Comparison of ENCODE assay signal across 17 cellular contexts in the genomic region with DNA sequence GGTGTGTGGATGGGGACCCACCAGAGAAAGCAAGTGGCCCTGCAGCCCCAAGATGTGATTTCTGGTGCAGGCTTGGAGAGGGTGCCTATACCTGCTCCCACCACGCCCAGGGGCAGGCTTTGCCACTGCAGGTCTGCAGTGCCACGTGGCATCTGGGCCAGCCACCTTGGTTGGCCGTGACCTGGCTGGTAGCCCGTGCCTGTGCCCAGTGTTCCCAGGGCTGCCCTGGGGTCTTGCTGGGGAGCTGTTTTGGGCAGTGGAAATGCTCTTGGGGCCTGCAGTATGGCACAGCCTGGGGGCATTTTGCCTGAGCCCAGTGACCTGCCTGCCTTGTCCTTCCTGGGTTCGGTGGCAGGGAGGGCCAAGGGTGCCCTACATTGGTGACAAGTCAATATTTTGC.
DNase-seq lines count a peak whose midpoint lies in the region; ATAC-seq and TF ChIP-seq lines count a peak whose summit lies in the region.
"Had no signal": no experiment of that assay in that cellular context is flagged by ENCODE, and none has a peak within 500 bp of the region (broad histone marks: within the 10 kb centered on the region; RNA-seq: fewer than 3 reads in every experiment).

No MANE protein-coding gene starts in this region.

- H3K27me3 ChIP-seq in RWPE2 (ENCODE audit: insufficient read depth, poor library complexity, severe bottlenecking) (no peaks in the 10 kb centered on the region), osteoblast (ENCODE audit: insufficient read depth, low read length) (no peaks in the 10 kb centered on the region)
- H3K27me3 ChIP-seq: BLaER1 had no signal

- H2AFZ ChIP-seq in osteoblast (ENCODE audit: low read length): no peak overlapping the region

- no peaks in the 10 kb centered on the region for H3K79me2 ChIP-seq in osteoblast (ENCODE audit: insufficient read depth, low read length)

- no peaks in the 10 kb centered on the region for H3K27me3 Mint-ChIP-seq in activated naive CD4-positive, alpha-beta T cell treated with anti-CD3 and anti-CD28 coated beads, Interleukin-2, amount 10 ng/mL, durations not matched to agents 7 days and 5 days
- no peaks in the 10 kb centered on the region for H3K27me3 Mint-ChIP-seq in activated naive CD4-positive, alpha-beta T cell treated with anti-CD3 and anti-CD28 coated beads for 36 hours (ENCODE audit: low read depth)
- H3K27me3 Mint-ChIP-seq: IgD-negative memory B cell had no signal

- TF ChIP-seq CTCF in RWPE2 (IDR thresholded peaks at IDR 0.05; ENCODE audit: poor library complexity, severe bottlenecking): no peak
- no peak for TF ChIP-seq CTCF in osteoblast (IDR thresholded peaks at IDR 0.05; ENCODE audit: extremely low read depth, low read depth, low read length)

- H3K27ac Mint-ChIP-seq in activated naive CD4-positive, alpha-beta T cell treated with anti-CD3 and anti-CD28 coated beads, Interleukin-2, amount 10 ng/mL, durations not matched to agents 7 days and 5 days: no peak overlapping the region
- no peak overlapping the region for H3K27ac Mint-ChIP-seq in activated naive CD4-positive, alpha-beta T cell treated with anti-CD3 and anti-CD28 coated beads for 36 hours
- H3K27ac Mint-ChIP-seq: CD8-positive, alpha-beta T cell; H9; IgD-negative memory B cell had no signal

- intact Hi-C loops in activated naive CD4-positive, alpha-beta T cell treated with anti-CD3 and anti-CD28 coated beads for 36 hours (cut with micrococcal nuclease): no loop called here

- CTCF ChIA-PET in activated naive CD4-positive, alpha-beta T cell treated with anti-CD3 and anti-CD28 coated beads, Interleukin-2, amount 10 ng/mL, durations not matched to agents 7 days and 5 days (lab: Charles Lee): no interaction called here
- CTCF ChIA-PET in activated naive CD4-positive, alpha-beta T cell treated with anti-CD3 and anti-CD28 coated beads for 36 hours (lab: Charles Lee): no interaction called here

- DNase-seq in activated naive CD4-positive, alpha-beta T cell treated with anti-CD3 and anti-CD28 coated beads, Interleukin-2, amount 10 ng/mL, durations not matched to agents 7 days and 5 days: peak; percentile 18
- no peak for DNase-seq in activated naive CD4-positive, alpha-beta T cell treated with anti-CD3 and anti-CD28 coated beads for 36 hours
- DNase-seq in RWPE2 (ENCODE audit: low spot score): peak; percentile 51
- DNase-seq in osteoblast (ENCODE audit: insufficient read length, low spot score, missing footprints): peak; percentile 73
- DNase-seq in C1 segment of cervical spinal cord (lab: John Stamatoyannopoulos, UW): no peak
- no peak for DNase-seq in medulla oblongata (ENCODE audit: extremely low spot score)
- DNase-seq: AML-193; Calu3; CD8-positive, alpha-beta T cell; DMS79 treated with DMSO at 0.1 percent for 48 hours; GF-D8; H9 had no signal

- no peak for ATAC-seq in RWPE2 (ENCODE audit: low read depth)
- ATAC-seq: A549; CD8-positive, alpha-beta T cell had no signal

- peaks cover 45% of the 10 kb centered on the region for H3K9me3 ChIP-seq in RWPE2 (ENCODE audit: severe bottlenecking)
- no peaks in the 10 kb centered on the region for H3K9me3 ChIP-seq in osteoblast (ENCODE audit: low read depth, low read length)
- H3K9me3 ChIP-seq: A549 had no signal

- H3K4me3 ChIP-seq in RWPE2 (ENCODE audit: severe bottlenecking) (no peak overlapping the region), osteoblast (ENCODE audit: insufficient read depth, low read length) (no peak overlapping the region)
- H3K4me3 ChIP-seq: A549, BLaER1 had no signal

- H4K20me1 ChIP-seq in osteoblast (ENCODE audit: insufficient read depth, low read length): no peaks in the 10 kb centered on the region
- H4K20me1 ChIP-seq: BLaER1 had no signal

- H3K27ac ChIP-seq in RWPE2 (ENCODE audit: poor library complexity, severe bottlenecking): no peak overlapping the region
- no peak overlapping the region for H3K27ac ChIP-seq in osteoblast (ENCODE audit: low read depth, low read length)
- peak overlapping the region; percentile 17 for H3K27ac ChIP-seq in temporal lobe (ENCODE audit: low read depth, low read length)
- H3K27ac ChIP-seq: 22Rv1, A549, BLaER1 had no signal

- no peak overlapping the region for H3K4me3 Mint-ChIP-seq in activated naive CD4-positive, alpha-beta T cell treated with anti-CD3 and anti-CD28 coated beads, Interleukin-2, amount 10 ng/mL, durations not matched to agents 7 days and 5 days
- H3K4me3 Mint-ChIP-seq in activated naive CD4-positive, alpha-beta T cell treated with anti-CD3 and anti-CD28 coated beads for 36 hours: no peak overlapping the region
- H3K4me3 Mint-ChIP-seq: CD8-positive, alpha-beta T cell; H9; IgD-negative memory B cell had no signal

- H3K4me1 ChIP-seq in RWPE2 (ENCODE audit: insufficient read depth, poor library complexity, severe bottlenecking) (no peaks in the 10 kb centered on the region), osteoblast (ENCODE audit: insufficient read depth, low read length) (no peaks in the 10 kb centered on the region)
- H3K4me1 ChIP-seq: A549, BLaER1 had no signal

- H3K4me1 Mint-ChIP-seq in activated naive CD4-positive, alpha-beta T cell treated with anti-CD3 and anti-CD28 coated beads, Interleukin-2, amount 10 ng/mL, durations not matched to agents 7 days and 5 days: no peaks in the 10 kb centered on the region
- no peaks in the 10 kb centered on the region for H3K4me1 Mint-ChIP-seq in activated naive CD4-positive, alpha-beta T cell treated with anti-CD3 and anti-CD28 coated beads for 36 hours (ENCODE audit: low read depth)
- H3K4me1 Mint-ChIP-seq: H9, IgD-negative memory B cell had no signal

- peaks cover 31% of the 10 kb centered on the region for H3K9me3 Mint-ChIP-seq in activated naive CD4-positive, alpha-beta T cell treated with anti-CD3 and anti-CD28 coated beads, Interleukin-2, amount 10 ng/mL, durations not matched to agents 7 days and 5 days
- peaks cover 11% of the 10 kb centered on the region for H3K9me3 Mint-ChIP-seq in activated naive CD4-positive, alpha-beta T cell treated with anti-CD3 and anti-CD28 coated beads for 36 hours
- H3K9me3 Mint-ChIP-seq: CD8-positive, alpha-beta T cell had no signal

- no peak overlapping the region for H3K4me2 ChIP-seq in osteoblast (ENCODE audit: insufficient read depth, low read length)
- H3K4me2 ChIP-seq: A549, BLaER1 had no signal

- H3K36me3 Mint-ChIP-seq in activated naive CD4-positive, alpha-beta T cell treated with anti-CD3 and anti-CD28 coated beads, Interleukin-2, amount 10 ng/mL, durations not matched to agents 7 days and 5 days: no peaks in the 10 kb centered on the region
- no peaks in the 10 kb centered on the region for H3K36me3 Mint-ChIP-seq in activated naive CD4-positive, alpha-beta T cell treated with anti-CD3 and anti-CD28 coated beads for 36 hours (ENCODE audit: low read depth)
- H3K36me3 Mint-ChIP-seq: CD8-positive, alpha-beta T cell; IgD-negative memory B cell had no signal

- H3K36me3 ChIP-seq in RWPE2 (ENCODE audit: low read depth) (no peaks in the 10 kb centered on the region), osteoblast (ENCODE audit: insufficient read depth, low read length) (no peaks in the 10 kb centered on the region)
- H3K36me3 ChIP-seq: BLaER1 had no signal

Comparison
In these comparisons a context has a peak if more than half of its experiments do, and no peak if none do; other contexts are left out.
1. DNase-seq: peak in activated naive CD4-positive, alpha-beta T cell treated with anti-CD3 and anti-CD28 coated beads, Interleukin-2, amount 10 ng/mL, durations not matched to agents 7 days and 5 days (single experiment), RWPE2 (single experiment) and osteoblast (single experiment); none in activated naive CD4-positive, alpha-beta T cell treated with anti-CD3 and anti-CD28 coated beads for 36 hours (single experiment), C1 segment of cervical spinal cord (0 of 14) and medulla oblongata (single experiment).